Comparison of ENCODE assay signal across 8 cellular contexts in genomic region chr5:154038604-154039457, GRCh38. TPM values are rescaled to one million over a fixed set of nuclear protein-coding genes. Genes with fewer than 3 reads are reported as not detected.
A peak's percentile ranks its signal among the peaks of the same experiment; 100 is the strongest.
DNase-seq lines count a peak whose midpoint lies in the region; ATAC-seq and TF ChIP-seq lines count a peak whose summit lies in the region.

FAM114A2 (minus strand) TSS chr5:154038910; CDS start chr5:154034953, 3,957 bp downstream.
MFAP3 (plus strand) TSS chr5:154038967; CDS start chr5:154049723, 10,756 bp downstream.

- H3K9me3 ChIP-seq in upper lobe of left lung, result no peaks in the 10 kb centered on the region

- no peaks in the 10 kb centered on the region for H3K27me3 ChIP-seq in upper lobe of left lung

- peak; percentile 72 for DNase-seq in NCI-H1694 (lab: John Stamatoyannopoulos, UW)
- peak; percentile 81 for DNase-seq in amniotic epithelial cell (ENCODE audit: low read depth)
- peak; percentile 93 for DNase-seq in left cardiac atrium
- peak; percentile 97 for DNase-seq in posterior vena cava (ENCODE audit: low spot score)
- peak; percentile 94 for DNase-seq in upper lobe of left lung

- intact Hi-C loops in T-helper 1 cell treated with Interleukin-12 subunit alpha and Interleukin-12 subunit beta and Interleukin-4 antibody, amounts not matched to agents 30 ng/mL and 1 ng/mL, for 36 hours (cut with micrococcal nuclease), result loop anchor here (1.0 to 5.0 kb wide), 11 partner anchors 33 to 1512 kb away; partner anchors contain the start of genes CNOT8, GALNT10, MRPL22 and SAP30L
- intact Hi-C loops in left cardiac atrium (cut with DNase I) (no loop called here), posterior vena cava (cut with DNase I) (no loop called here)

- peak within 1 kb of the TSS; percentile 55 to 86 (median 74) for H3K4me3 ChIP-seq in upper lobe of left lung

- WGBS in upper lobe of left lung, 2 donors, result 2 to 3% methylated on average over 15 to 40 of the region's 60 CpGs

- peaks cover 37 to 50% (median 44%) of the 10 kb centered on the region in 4 donors for H3K4me1 ChIP-seq in upper lobe of left lung

- peak; percentile 97 for TF ChIP-seq POLR2A in GM15510 (IDR thresholded peaks at IDR 0.05; ENCODE audit: borderline replicate concordance, extremely low read depth, insufficient read length)
- peak in 3 of 4 donors; percentile 76 to 93 (median 77) for TF ChIP-seq POLR2A in upper lobe of left lung (IDR thresholded peaks at IDR 0.05)

- TF ChIP-seq CTCF in upper lobe of left lung (IDR thresholded peaks at IDR 0.05), result peak in 1 of 6 experiments; percentile 6

- TF ChIP-seq EP300 in upper lobe of left lung (IDR thresholded peaks at IDR 0.05), result no peak

- H3K36me3 ChIP-seq in upper lobe of left lung, result no peaks in the 10 kb centered on the region

- H3K27ac ChIP-seq in upper lobe of left lung, result peak within 1 kb of the TSS; percentile 76 to 94 (median 91)

- ATAC-seq in HG02870 (IDR thresholded peaks at IDR 0.05; ENCODE audit: unreplicated experiment), result peak; percentile 96
- ATAC-seq in left cardiac atrium, result peak; percentile 99 to 100
- peak; percentile 99 for ATAC-seq in upper lobe of left lung (ENCODE audit: low FRiP score in 2 of 2)

RNA-seq across cellular contexts. Expression of gene FAM114A2, which starts in this region (rescaled TPM):
- 24.8 and 26.2 TPM in 2 replicates for total RNA-seq in T-helper 1 cell treated with Interleukin-12 subunit alpha and Interleukin-12 subunit beta and Interleukin-4 antibody, amounts not matched to agents 30 ng/mL and 1 ng/mL, for 36 hours
- total RNA-seq in left cardiac atrium, result 10 to 100 TPM; 29.6 to 35.0 TPM
- 10 to 100 TPM; 35.3 to 37.9 TPM for total RNA-seq in posterior vena cava
- 10 to 100 TPM; 10.5 to 45.3 (median 17.1) TPM for total RNA-seq in upper lobe of left lung

RNA-seq across cellular contexts. Expression of gene MFAP3, which starts in this region (rescaled TPM):
- total RNA-seq in T-helper 1 cell treated with Interleukin-12 subunit alpha and Interleukin-12 subunit beta and Interleukin-4 antibody, amounts not matched to agents 30 ng/mL and 1 ng/mL, for 36 hours, result 28.6 and 30.4 TPM in 2 replicates
- total RNA-seq in left cardiac atrium, result 10 to 100 TPM; 34.0 to 35.3 TPM
- total RNA-seq in posterior vena cava, result 10 to 100 TPM; 26.0 to 26.6 TPM
- total RNA-seq in upper lobe of left lung, result 10 to 100 TPM in 4 of 6 donors, 1 to 10 TPM in 2; 6.4 to 34.5 (median 25.6) TPM

Comparison
In these comparisons a context has a peak if more than half of its experiments do, and no peak if none do; other contexts are left out.
1. Peak in every context shown above with its lines: DNase-seq, ATAC-seq, H3K4me3 ChIP-seq and H3K27ac ChIP-seq.